1 cellular context compared by ENCODE assay signal in genomic region chr17:68133370-68134045, GRCh38.
TF ChIP-seq lines count a peak whose summit lies in the region.

No MANE protein-coding gene starts in this region.

TF ChIP-seq in WTC11, 78 proteins besides CTCF, POLR2A, EP300 and RAD21 (continued from another document):
- TF ChIP-seq, protein P1, sequence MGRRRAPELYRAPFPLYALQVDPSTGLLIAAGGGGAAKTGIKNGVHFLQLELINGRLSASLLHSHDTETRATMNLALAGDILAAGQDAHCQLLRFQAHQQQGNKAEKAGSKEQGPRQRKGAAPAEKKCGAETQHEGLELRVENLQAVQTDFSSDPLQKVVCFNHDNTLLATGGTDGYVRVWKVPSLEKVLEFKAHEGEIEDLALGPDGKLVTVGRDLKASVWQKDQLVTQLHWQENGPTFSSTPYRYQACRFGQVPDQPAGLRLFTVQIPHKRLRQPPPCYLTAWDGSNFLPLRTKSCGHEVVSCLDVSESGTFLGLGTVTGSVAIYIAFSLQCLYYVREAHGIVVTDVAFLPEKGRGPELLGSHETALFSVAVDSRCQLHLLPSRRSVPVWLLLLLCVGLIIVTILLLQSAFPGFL (CRISPR knock-in tag; IDR thresholded peaks at IDR 0.05; ENCODE audit: borderline replicate concordance): no peak
- TF ChIP-seq, protein P2, sequence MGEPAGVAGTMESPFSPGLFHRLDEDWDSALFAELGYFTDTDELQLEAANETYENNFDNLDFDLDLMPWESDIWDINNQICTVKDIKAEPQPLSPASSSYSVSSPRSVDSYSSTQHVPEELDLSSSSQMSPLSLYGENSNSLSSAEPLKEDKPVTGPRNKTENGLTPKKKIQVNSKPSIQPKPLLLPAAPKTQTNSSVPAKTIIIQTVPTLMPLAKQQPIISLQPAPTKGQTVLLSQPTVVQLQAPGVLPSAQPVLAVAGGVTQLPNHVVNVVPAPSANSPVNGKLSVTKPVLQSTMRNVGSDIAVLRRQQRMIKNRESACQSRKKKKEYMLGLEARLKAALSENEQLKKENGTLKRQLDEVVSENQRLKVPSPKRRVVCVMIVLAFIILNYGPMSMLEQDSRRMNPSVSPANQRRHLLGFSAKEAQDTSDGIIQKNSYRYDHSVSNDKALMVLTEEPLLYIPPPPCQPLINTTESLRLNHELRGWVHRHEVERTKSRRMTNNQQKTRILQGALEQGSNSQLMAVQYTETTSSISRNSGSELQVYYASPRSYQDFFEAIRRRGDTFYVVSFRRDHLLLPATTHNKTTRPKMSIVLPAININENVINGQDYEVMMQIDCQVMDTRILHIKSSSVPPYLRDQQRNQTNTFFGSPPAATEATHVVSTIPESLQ (CRISPR knock-in tag; IDR thresholded peaks at IDR 0.05): no peak
- TF ChIP-seq ZNF219 (CRISPR knock-in tag; IDR thresholded peaks at IDR 0.05; ENCODE audit: borderline replicate concordance) (no peak), GABPB1 (CRISPR knock-in tag; IDR thresholded peaks at IDR 0.05) (no peak), PRDM15 (CRISPR knock-in tag; IDR thresholded peaks at IDR 0.05) (no peak), CBFB (CRISPR knock-in tag; IDR thresholded peaks at IDR 0.05; ENCODE audit: low read depth) (no peak), ZNF317 (CRISPR knock-in tag; IDR thresholded peaks at IDR 0.05; ENCODE audit: borderline replicate concordance, low read depth) (no peak), RELA (CRISPR knock-in tag; IDR thresholded peaks at IDR 0.05; ENCODE audit: borderline replicate concordance) (no peak), MYBL2 (CRISPR knock-in tag; IDR thresholded peaks at IDR 0.05) (no peak), E2F5 (CRISPR knock-in tag; IDR thresholded peaks at IDR 0.05) (no peak), EMX1 (CRISPR knock-in tag; IDR thresholded peaks at IDR 0.05) (no peak), SMAD3 (CRISPR knock-in tag; IDR thresholded peaks at IDR 0.05; ENCODE audit: borderline replicate concordance) (no peak), TP53 (CRISPR knock-in tag; IDR thresholded peaks at IDR 0.05) (no peak; the same call in 1 of the 2 replicates), ZNF512 (CRISPR knock-in tag; IDR thresholded peaks at IDR 0.05; ENCODE audit: borderline replicate concordance) (no peak)
